In genomic region chr1:151972533-151973270, GRCh38 we compare ENCODE assay signal across 8 cellular contexts. TPM values are rescaled to one million over a fixed set of nuclear protein-coding genes. Genes with fewer than 3 reads are reported as not detected.
DNase-seq lines count a peak whose midpoint lies in the region; ATAC-seq, FAIRE-seq and TF ChIP-seq lines count a peak whose summit lies in the region.
"Had no signal": no experiment of that assay in that cellular context is flagged by ENCODE, and none has a peak within 500 bp of the region (broad histone marks: within the 10 kb centered on the region; RNA-seq: fewer than 3 reads in every experiment).

No MANE protein-coding gene starts in this region.

- peaks cover 28 to 31% of the 10 kb centered on the region in 2 experiments for H3K4me1 Mint-ChIP-seq in H9

- POLR2A ChIA-PET in HepG2 (lab: Yijun Ruan, JAX): no interaction called here

- no peak overlapping the region for H3K27ac ChIP-seq in H9 (ENCODE audit: insufficient read length, low read depth, low read length)
- no peak overlapping the region for H3K27ac ChIP-seq in HepG2 (ENCODE audit: extremely low read length, insufficient read depth, low read length)

- H2BK120ac ChIP-seq in H9 (ENCODE audit: low read depth, low read length, poor library complexity, severe bottlenecking): no peak overlapping the region

- no peak overlapping the region for H2BK20ac ChIP-seq in H9 (ENCODE audit: low read depth, low read length, poor library complexity, severe bottlenecking)

- no peak overlapping the region for H3K23ac ChIP-seq in H9 (ENCODE audit: insufficient read length, low read depth, low read length)

- H3K4me3 Mint-ChIP-seq in H9: no peak overlapping the region

- no peak overlapping the region; a peak in 1 of 7 replicates for H3K27ac Mint-ChIP-seq in H9

- no peak overlapping the region for H2BK12ac ChIP-seq in H9 (ENCODE audit: insufficient read length, low read depth, low read length)

- no peaks in the 10 kb centered on the region for H3K23me2 ChIP-seq in H9 (ENCODE audit: insufficient read length, low read depth, low read length, poor library complexity, severe bottlenecking)

- H3K4me3 ChIP-seq in mucosa of descending colon: no peak overlapping the region
- H3K4me3 ChIP-seq in HepG2 (replicated peaks in 1 of 3; ENCODE audit: insufficient read depth in 1 of 3, low read depth in 2 of 3, low read length in 3 of 3): no peak overlapping the region

- no peak overlapping the region for H3T11ph ChIP-seq in H9 (ENCODE audit: low read length)

- FAIRE-seq in HepG2 (lab: Jason Lieb, UNC): no peak

- in situ Hi-C loops in T47D (cut with HindIII; ENCODE audit: low pct_unique_long_range_greater_than_20kb, low sequenced_read_pairs) (no loop called here), HepG2 (cut with HindIII; ENCODE audit: extremely low pct_ligation_motif_present, low pct_unique_long_range_greater_than_20kb) (no loop called here)

- TF ChIP-seq EP300 in HepG2 (IDR thresholded peaks at IDR 0.05; ENCODE audit: low read depth in 2 of 2, low read length in 2 of 2) (no peak), HepG2 (CRISPR knock-in tag; IDR thresholded peaks at IDR 0.05; ENCODE audit: borderline replicate concordance) (no peak)

- H2BK15ac ChIP-seq in H9 (ENCODE audit: low read depth, low read length): no peak overlapping the region

- no peak overlapping the region for H2BK5ac ChIP-seq in H9 (ENCODE audit: insufficient read length, low read length)

- no TSS peak for BruUV-seq in HepG2 (replicated peaks; lab: Mats Ljungman, UMichigan)

- intact Hi-C loops in mucosa of descending colon (cut with DNase I, micrococcal nuclease) (no loop called here), HepG2 (cut with micrococcal nuclease; ENCODE audit: unreplicated experiment) (no loop called here)

- H3K4me1 ChIP-seq in H9 (ENCODE audit: insufficient read depth, low read length) (peaks cover 6% of the 10 kb centered on the region; the same call in 1 of the 2 replicates), mucosa of descending colon (ENCODE audit: low read depth) (peaks cover 29% of the 10 kb centered on the region), HepG2 (ENCODE audit: insufficient read depth, low read length) (peaks cover 65% of the 10 kb centered on the region)

- CTCF ChIA-PET in HepG2 (lab: Yijun Ruan, JAX; ENCODE audit: low intra/inter-chr PET ratio, low total read pairs): no interaction called here

- H4K91ac ChIP-seq in H9 (ENCODE audit: insufficient read length, low read depth, low read length): no peak overlapping the region

- no peak overlapping the region for H3K9ac ChIP-seq in H9 (ENCODE audit: extremely low read depth, insufficient read length, low read length)
- H3K9ac ChIP-seq in HepG2 (ENCODE audit: insufficient read depth, low read depth, low read length): no peak overlapping the region

- no peak overlapping the region for H4K5ac ChIP-seq in H9 (ENCODE audit: insufficient read length, low read depth, low read length)

- no peak overlapping the region for H3K56ac ChIP-seq in H9 (ENCODE audit: insufficient read length, low read depth, low read length)

- H3K9me3 Mint-ChIP-seq in H9: no peaks in the 10 kb centered on the region

- no peak overlapping the region for H2AFZ ChIP-seq in H9 (ENCODE audit: low read length)
- no peak overlapping the region for H2AFZ ChIP-seq in HepG2 (ENCODE audit: low read length)

- H3K79me2 ChIP-seq in H9 (ENCODE audit: insufficient read depth, low read length) (no peaks in the 10 kb centered on the region), HepG2 (ENCODE audit: insufficient read depth, low read length) (no peaks in the 10 kb centered on the region)

- TF ChIP-seq RAD21 in HepG2 (CRISPR knock-in tag; IDR thresholded peaks at IDR 0.05): no peak

- no peaks in the 10 kb centered on the region for H3K36me3 Mint-ChIP-seq in H9 (ENCODE audit: insufficient read depth in 1 of 3, low read depth in 3 of 3)
- H3K36me3 Mint-ChIP-seq: naive B cell had no signal

- H4K20me1 ChIP-seq in H9 (ENCODE audit: control insufficient read depth, insufficient read depth, insufficient read length): no peaks in the 10 kb centered on the region
- no peaks in the 10 kb centered on the region for H4K20me1 ChIP-seq in HepG2 (ENCODE audit: insufficient read depth, low read length)

- DNase-seq in H9 (peak; percentile 61), OCI-M1 (lab: John Stamatoyannopoulos, UW) (peak; percentile 83), T47D (ENCODE audit: low read depth in 1 of 2, low spot score in 1 of 2) (peak; percentile 71 to 88), mucosa of descending colon (peak in 2 of 3 donors; percentile 21 to 75), HepG2 (ENCODE audit: low spot score) (no peak), NCI-H2227 treated with DMSO at 0.1 percent for 48 hours (lab: John Stamatoyannopoulos, UW) (no peak), NCI-H2029 (lab: John Stamatoyannopoulos, UW) (no peak)
- DNase-seq: naive B cell had no signal

- TF ChIP-seq CTCF in H9 (conservative IDR thresholded peaks at IDR 0.05): no peak
- TF ChIP-seq CTCF in mucosa of descending colon (IDR thresholded peaks at IDR 0.05): no peak
- TF ChIP-seq CTCF in HepG2 (CRISPR knock-in tag; IDR thresholded peaks at IDR 0.05): no peak

- H3K79me1 ChIP-seq in H9 (ENCODE audit: insufficient read depth, low read depth, low read length, poor library complexity, severe bottlenecking): no peaks in the 10 kb centered on the region

- H3K9me3 ChIP-seq in H9 (ENCODE audit: control insufficient read depth, low read depth, low read length) (no peaks in the 10 kb centered on the region), mucosa of descending colon (no peaks in the 10 kb centered on the region), HepG2 (ENCODE audit: low read length) (no peaks in the 10 kb centered on the region)

- no peak overlapping the region for H2AK5ac ChIP-seq in H9 (ENCODE audit: insufficient read length, low read length)

- H3K14ac ChIP-seq in H9 (ENCODE audit: insufficient read depth, low read length): no peak overlapping the region

- WGBS in H9 (ENCODE audit: extremely low coverage, insufficient read length, low lambda C conversion rate): no CpG with 5 or more reads among the region's 7 CpGs
- 95% methylated on average over 7 of the region's 7 CpGs for WGBS in HepG2 (ENCODE audit: low lambda C conversion rate)

- H3K4me2 ChIP-seq in H9 (ENCODE audit: insufficient read depth, insufficient read length, low read length) (peak overlapping the region; percentile 57), HepG2 (ENCODE audit: low read depth, low read length) (no peak overlapping the region)

- H3K27me3 ChIP-seq in H9 (ENCODE audit: insufficient read depth, low read length) (no peaks in the 10 kb centered on the region), HepG2 (ENCODE audit: control insufficient read depth in 1 of 2, insufficient read depth in 2 of 2, low read length in 2 of 2) (no peaks in the 10 kb centered on the region)

- TF ChIP-seq POLR2A in HepG2 (IDR thresholded peaks at IDR 0.05; ENCODE audit: insufficient read depth in 1 of 2, low read depth in 2 of 2, low read length in 2 of 2): no peak

- H3K36me3 ChIP-seq in mucosa of descending colon (ENCODE audit: low read depth) (no peaks in the 10 kb centered on the region), HepG2 (replicated peaks in 1 of 2; ENCODE audit: control insufficient read depth in 1 of 2, insufficient read depth in 2 of 2, low read length in 2 of 2) (no peaks in the 10 kb centered on the region)

- peak; percentile 85 for ATAC-seq in mucosa of descending colon
- ATAC-seq in HepG2: no peak

- no peak overlapping the region for H3K4ac ChIP-seq in H9 (ENCODE audit: low read depth, low read length)

- H3K27me3 Mint-ChIP-seq in H9 (ENCODE audit: low read depth): no peaks in the 10 kb centered on the region; the same call in 1 of the 2 replicates

- H4K8ac ChIP-seq in H9 (replicated peaks; ENCODE audit: insufficient read length, low read depth, low read length): no peak overlapping the region

- H3K18ac ChIP-seq in H9 (ENCODE audit: insufficient read length, low read depth, low read length): no peak overlapping the region

TF ChIP-seq in HepG2, 621 proteins besides CTCF, POLR2A, EP300 and RAD21 (continues in another document):
- no peak for TF ChIP-seq REPIN1 (CRISPR knock-in tag; IDR thresholded peaks at IDR 0.05; ENCODE audit: borderline replicate concordance, low read depth)
- TF ChIP-seq SNAPC2 (CRISPR knock-in tag; IDR thresholded peaks at IDR 0.05): no peak

RNA-seq across cellular contexts. Expression of gene S100A10, which starts 21.0 kb away (rescaled TPM):
- 160 and 162 TPM in 2 replicates for total RNA-seq in H9 (2021)
- 1,000 to 10,000 TPM in 2 of 3 donors, 100 to 1,000 TPM in 1; 540 to 1,335 (median 1,083) TPM for total RNA-seq in mucosa of descending colon
- total RNA-seq in HepG2 (2016; rRNA removed; fragmentation: Illumina TruSeq; extraction: Trizol): 16.8 and 25.6 TPM in 2 replicates
- total RNA-seq in HepG2 (2016; cell fraction: cytosol; rRNA removed; fragmentation: Illumina TruSeq; extraction: Trizol; ENCODE audit: low read depth): 11.2 and 14.8 TPM in 2 replicates
- total RNA-seq in HepG2 (2016; cell fraction: insoluble cytoplasmic fraction; rRNA removed; fragmentation: Illumina TruSeq; extraction: Trizol): 16.6 and 20.0 TPM in 2 replicates
- 11.0 and 15.4 TPM in 2 replicates for total RNA-seq in HepG2 (2016; cell fraction: membrane; rRNA removed; fragmentation: Illumina TruSeq; extraction: Trizol)
- 9.2 and 9.3 TPM in 2 replicates for total RNA-seq in HepG2 (2016; cell fraction: nucleus; rRNA removed; fragmentation: Illumina TruSeq; extraction: Trizol)
- 21.2 and 28.7 TPM in 2 replicates for polyA plus RNA-seq in HepG2 (2011; rRNA removed)
- polyA plus RNA-seq in HepG2 (2011; cell fraction: cytosol; rRNA removed): 20.0 and 23.9 TPM in 2 replicates
- 4.5 and 6.8 TPM in 2 replicates for polyA plus RNA-seq in HepG2 (2011; cell fraction: nucleus; rRNA removed)
- polyA plus RNA-seq in HepG2 (2012): 83.4 and 162 TPM in 2 replicates
- 40.3 and 56.7 TPM in 2 replicates for polyA plus RNA-seq in HepG2 (2016; cell fraction: cytosol; fragmentation: Illumina TruSeq; extraction: Trizol; ENCODE audit: low read depth)
- 59.5 and 63.7 TPM in 2 replicates for polyA plus RNA-seq in HepG2 (2016; cell fraction: insoluble cytoplasmic fraction; fragmentation: Illumina TruSeq; extraction: Trizol; ENCODE audit: low read depth)
- polyA plus RNA-seq in HepG2 (2016; cell fraction: membrane; fragmentation: Illumina TruSeq; extraction: Trizol; ENCODE audit: low read depth): 33.3 and 43.6 TPM in 2 replicates
- 26.6 and 31.6 TPM in 2 replicates for polyA plus RNA-seq in HepG2 (2016; cell fraction: nucleus; fragmentation: Illumina TruSeq; extraction: Trizol; ENCODE audit: insufficient read depth, low read depth)
- 10.2 and 42.1 TPM in 2 replicates for polyA minus RNA-seq in HepG2 (2011; rRNA and poly(A)+ RNA removed; ENCODE audit: low replicate concordance)
- polyA minus RNA-seq in HepG2 (2011; cell fraction: cytosol; rRNA and poly(A)+ RNA removed): 51.8 and 64.0 TPM in 2 replicates
- polyA minus RNA-seq in HepG2 (2011; cell fraction: nucleus; rRNA and poly(A)+ RNA removed): 12.5 and 18.9 TPM in 2 replicates

Comparison
In these comparisons a context has a peak if more than half of its experiments do, and no peak if none do; other contexts are left out.
1. DNase-seq: peak in H9 (single experiment), OCI-M1 (single experiment), T47D (2 of 2) and mucosa of descending colon (2 of 3); none in HepG2 (single experiment), NCI-H2227 treated with DMSO at 0.1 percent for 48 hours (single experiment) and NCI-H2029 (single experiment).